ENCODE assay signal across 7 cellular contexts in the genomic region with DNA sequence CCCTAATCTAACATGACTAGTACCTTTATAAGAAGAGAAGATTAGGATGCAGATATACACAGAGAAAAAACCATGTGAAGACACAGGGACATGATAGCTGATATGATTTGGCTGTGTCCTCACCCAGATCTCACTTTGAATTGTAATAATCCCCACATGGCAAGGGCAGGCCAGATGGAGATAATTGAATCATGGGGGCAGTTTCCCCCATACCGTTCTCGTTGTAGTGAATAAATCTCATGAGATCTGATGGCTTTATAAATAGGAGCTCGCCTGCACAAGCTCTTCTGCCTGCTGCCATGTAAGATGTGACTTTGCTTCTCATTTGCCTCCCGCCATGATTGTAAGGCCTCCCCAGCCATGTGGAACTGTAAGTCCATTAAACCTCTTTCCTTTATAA.
"Had no signal": no experiment of that assay in that cellular context is flagged by ENCODE, and none has a peak within 500 bp of the region (broad histone marks: within the 10 kb centered on the region; RNA-seq: fewer than 3 reads in every experiment).

No MANE protein-coding gene starts in this region.

- H3K36me3 ChIP-seq: HAP-1 had no signal

- DNase-seq: GOT3, H7, HFFc6, KBM-7 had no signal

- H3K27ac ChIP-seq: HL-60 had no signal

- H3K27ac Mint-ChIP-seq: HFFc6, IgD-negative memory B cell had no signal

- H3K9me3 ChIP-seq: HAP-1 had no signal

- H3K4me3 ChIP-seq: HAP-1 had no signal

- H3K4me3 Mint-ChIP-seq: HFFc6, IgD-negative memory B cell had no signal

- H3K9me3 Mint-ChIP-seq: HFFc6 had no signal

- H3K4me1 Mint-ChIP-seq: IgD-negative memory B cell had no signal
